Comparison of ENCODE assay signal across 8 cellular contexts in genomic region chr11:47766363-47767227, GRCh38. TPM values are rescaled to one million over a fixed set of nuclear protein-coding genes. Genes with fewer than 3 reads are reported as not detected.
DNase-seq lines count a peak whose midpoint lies in the region; ATAC-seq and TF ChIP-seq lines count a peak whose summit lies in the region.

No MANE protein-coding gene starts in this region.

- DNase-seq in A673 (ENCODE audit: low spot score) (peak; percentile 86), NOMO-1 (lab: John Stamatoyannopoulos, UW; ENCODE audit: unreplicated experiment in 2 of 2) (peak; percentile 41 to 68), activated T-cell treated with anti-CD3 and anti-CD28 coated beads for 4 hours (peak; percentile 67), erythroblast (lab: John Stamatoyannopoulos, UW) (peak; percentile 84 to 89)
- peak; percentile 85 for DNase-seq in stimulated activated CD8-positive, alpha-beta memory T cell treated with anti-CD3 and anti-CD28 coated beads, Interleukin-4, amount 100 ng/mL, for 48 hours

- peak; percentile 25 for ATAC-seq in GM18517 (IDR thresholded peaks at IDR 0.05; ENCODE audit: unreplicated experiment)
- ATAC-seq in HG03060 (IDR thresholded peaks at IDR 0.05; ENCODE audit: low read depth, unreplicated experiment): peak; percentile 6

- H3K27me3 ChIP-seq in A673 (replicated peaks; ENCODE audit: insufficient read depth, low read depth, low read length, poor library complexity): no peaks in the 10 kb centered on the region
- H3K27me3 ChIP-seq in muscle layer of colon (ENCODE audit: control insufficient read depth in 1 of 2, insufficient read depth in 2 of 2, low read length in 2 of 2): no peaks in the 10 kb centered on the region

- H3K36me3 ChIP-seq in A673 (ENCODE audit: insufficient read depth, low read length, poor library complexity, severe bottlenecking): peaks cover 37% of the 10 kb centered on the region
- peaks cover 13% of the 10 kb centered on the region for H3K36me3 ChIP-seq in muscle layer of colon (ENCODE audit: insufficient read depth, low read length)

- BruUV-seq in A673 (replicated peaks; lab: Mats Ljungman, UMichigan): no TSS peak

- H3K4me3 ChIP-seq in A673 (ENCODE audit: low read depth, low read length, poor library complexity, severe bottlenecking): peak overlapping the region; percentile 60
- peak overlapping the region; percentile 80 to 98 for H3K4me3 ChIP-seq in muscle layer of colon (ENCODE audit: low read depth in 1 of 2, low read length in 2 of 2)

- POLR2A ChIA-PET in A673 (lab: Charles Lee; ENCODE audit: low non-redundant PET): interaction anchor here (0.6 kb wide), 2 partner anchors 21 to 41 kb away, joined by 3 read pairs; no protein-coding TSS in a partner anchor

- peak overlapping the region; percentile 83 for H3K9ac ChIP-seq in muscle layer of colon (ENCODE audit: low read length)

- H3K4me1 ChIP-seq in A673 (ENCODE audit: insufficient read depth, low read length, poor library complexity, severe bottlenecking): peaks cover 21% of the 10 kb centered on the region
- H3K4me1 ChIP-seq in muscle layer of colon (ENCODE audit: insufficient read depth, low read length): peaks cover 11% of the 10 kb centered on the region

- TF ChIP-seq CTCF in A673 (conservative IDR thresholded peaks at IDR 0.05; ENCODE audit: low read depth, low read length): no peak

- H3K9me3 ChIP-seq in A673 (ENCODE audit: low read depth, low read length, poor library complexity, severe bottlenecking): no peaks in the 10 kb centered on the region
- H3K9me3 ChIP-seq in muscle layer of colon (ENCODE audit: low read length): no peaks in the 10 kb centered on the region

- TF ChIP-seq POLR2A in erythroblast (IDR thresholded peaks at IDR 0.05; ENCODE audit: low read length): no peak

- intact Hi-C loops in A673 (cut with micrococcal nuclease; ENCODE audit: unreplicated experiment): loop anchor here (1.0 kb wide), 1 partner anchor 344 kb away; no protein-coding TSS in a partner anchor

- CTCF ChIA-PET in A673 (lab: Charles Lee): interaction anchor here (0.6 kb wide), 1 partner anchor 102 kb away, joined by 3 read pairs; no protein-coding TSS in a partner anchor

- H3K27ac ChIP-seq in A673 (ENCODE audit: low read depth, low read length, poor library complexity, severe bottlenecking) (peak overlapping the region; percentile 97), muscle layer of colon (ENCODE audit: low read depth, low read length) (peak overlapping the region; percentile 97)

RNA-seq across cellular contexts. Expression of gene FNBP4, which starts 0.5 kb away (rescaled TPM):
- 297 and 309 TPM in 2 replicates for total RNA-seq in A673 (2021)

RNA-seq across cellular contexts. Expression of gene AGBL2, which starts 51.4 kb away (rescaled TPM):
- 6.5 and 8.2 TPM in 2 replicates for total RNA-seq in A673 (2021)

Comparison
In these comparisons a context has a peak if more than half of its experiments do, and no peak if none do; other contexts are left out.
1. Peak in every context shown above with its lines: DNase-seq, ATAC-seq, H3K4me3 ChIP-seq and H3K27ac ChIP-seq.